Comparison of ENCODE assay signal across 29 cellular contexts in genomic region chr15:41996921-41997592, GRCh38. TPM values are rescaled to one million over a fixed set of nuclear protein-coding genes. Genes with fewer than 3 reads are reported as not detected.
"Had no signal": no experiment of that assay in that cellular context is flagged by ENCODE, and none has a peak within 500 bp of the region (broad histone marks: within the 10 kb centered on the region; RNA-seq: fewer than 3 reads in every experiment).

No MANE protein-coding gene starts in this region.

- H3K27me3 Mint-ChIP-seq: activated CD8-positive, alpha-beta T cell treated with anti-CD3 and anti-CD28 coated beads for 36 hours; activated naive CD4-positive, alpha-beta T cell treated with anti-CD3 and anti-CD28 coated beads, Interleukin-2, amount 50 U/mL, for 24 hours had no signal

- H2AFZ ChIP-seq: parathyroid adenoma had no signal

- ATAC-seq: activated CD8-positive, alpha-beta T cell treated with anti-CD3 and anti-CD28 coated beads for 36 hours; activated naive CD8-positive, alpha-beta T cell treated with anti-CD3 and anti-CD28 coated beads, Interleukin-2, amount 50 U/mL, for 24 hours; activated T-cell treated with anti-CD3 and anti-CD28 coated beads, Interleukin-2, amount 50 U/mL, for 4 hours; activated T-helper 17 cell treated with anti-CD3 and anti-CD28 coated beads, Interleukin-2, amount 50 U/mL, for 72 hours; foreskin keratinocyte; heart left ventricle had no signal

- H3K4me3 Mint-ChIP-seq: activated B cell treated with CpG ODN at 0.5 μM for 24 hours; activated CD8-positive, alpha-beta T cell treated with anti-CD3 and anti-CD28 coated beads for 36 hours; activated naive CD4-positive, alpha-beta T cell treated with anti-CD3 and anti-CD28 coated beads, Interleukin-2, amount 50 U/mL, for 24 hours; activated naive CD8-positive, alpha-beta T cell treated with anti-CD3 and anti-CD28 coated beads, Interleukin-2, amount 50 U/mL, for 24 hours; activated T-cell treated with anti-CD3 and anti-CD28 coated beads, Interleukin-2, amount 50 U/mL, for 4 hours; activated T-helper 17 cell treated with anti-CD3 and anti-CD28 coated beads, Interleukin-2, amount 50 U/mL, for 72 hours; endodermal cell; nephron had no signal

- H3K9me3 ChIP-seq: esophagus muscularis mucosa, heart left ventricle, left lung, right atrium auricular region, suprapubic skin, tibial artery had no signal

- H3K9ac ChIP-seq: parathyroid adenoma had no signal

- H3K27me3 ChIP-seq: left lung, right atrium auricular region, suprapubic skin, tibial artery had no signal

- H3K4me2 ChIP-seq: smooth muscle cell had no signal

- H3K36me3 Mint-ChIP-seq: activated naive CD4-positive, alpha-beta T cell treated with anti-CD3 and anti-CD28 coated beads, Interleukin-2, amount 50 U/mL, for 24 hours had no signal

- H3K4me1 ChIP-seq: esophagus muscularis mucosa, foreskin keratinocyte, parathyroid adenoma, suprapubic skin, tibial artery had no signal

- H3K79me2 ChIP-seq: parathyroid adenoma had no signal

- H3K4me3 ChIP-seq: esophagus muscularis mucosa, heart left ventricle, left lung, right atrium auricular region, smooth muscle cell, suprapubic skin, tibial artery had no signal

- H3K4me1 Mint-ChIP-seq: activated naive CD4-positive, alpha-beta T cell treated with anti-CD3 and anti-CD28 coated beads, Interleukin-2, amount 50 U/mL, for 24 hours; nephron had no signal

- H3K36me3 ChIP-seq: esophagus muscularis mucosa, heart left ventricle, left lung, right atrium auricular region, tibial artery had no signal

- DNase-seq: activated B cell treated with CpG ODN at 0.5 μM for 24 hours; activated CD4-positive, alpha-beta T cell treated with anti-CD3 and anti-CD28 coated beads, Interleukin-2, amount 50 U/mL, for 1 hour; activated CD8-positive, alpha-beta T cell treated with anti-CD3 and anti-CD28 coated beads for 36 hours; activated gamma-delta T cell treated with Interleukin-2 at 50 U/mL for 16 hours; activated naive CD8-positive, alpha-beta T cell treated with anti-CD3 and anti-CD28 coated beads, Interleukin-2, amount 50 U/mL, for 24 hours; activated T-cell treated with anti-CD3 and anti-CD28 coated beads, Interleukin-2, amount 50 U/mL, for 4 hours; amygdala; caudate nucleus; endodermal cell; foreskin keratinocyte; heart left ventricle; kidney glomerular epithelial cell; mammary epithelial cell; nucleus accumbens; stimulated activated CD4-positive, alpha-beta T cell treated with anti-CD3 and anti-CD28 coated beads, Interleukin-15, amount 100 ng/mL, for 24 hours; stimulated activated CD4-positive, alpha-beta T cell treated with anti-CD3 and anti-CD28 coated beads, Interleukin-2, amount 100 ng/mL, for 24 hours; stimulated activated naive CD4-positive, alpha-beta T cell; T-helper 2 cell; tibial artery had no signal

- H3K9me3 Mint-ChIP-seq: activated B cell treated with CpG ODN at 0.5 μM for 24 hours; activated CD8-positive, alpha-beta T cell treated with anti-CD3 and anti-CD28 coated beads for 36 hours; activated naive CD4-positive, alpha-beta T cell treated with anti-CD3 and anti-CD28 coated beads, Interleukin-2, amount 50 U/mL, for 24 hours; activated naive CD8-positive, alpha-beta T cell treated with anti-CD3 and anti-CD28 coated beads, Interleukin-2, amount 50 U/mL, for 24 hours; activated T-cell treated with anti-CD3 and anti-CD28 coated beads, Interleukin-2, amount 50 U/mL, for 4 hours; activated T-helper 17 cell treated with anti-CD3 and anti-CD28 coated beads, Interleukin-2, amount 50 U/mL, for 72 hours; endodermal cell; nephron had no signal

- H3K27ac Mint-ChIP-seq: activated B cell treated with CpG ODN at 0.5 μM for 24 hours; activated CD8-positive, alpha-beta T cell treated with anti-CD3 and anti-CD28 coated beads for 36 hours; activated naive CD4-positive, alpha-beta T cell treated with anti-CD3 and anti-CD28 coated beads, Interleukin-2, amount 50 U/mL, for 24 hours; activated naive CD8-positive, alpha-beta T cell treated with anti-CD3 and anti-CD28 coated beads, Interleukin-2, amount 50 U/mL, for 24 hours; activated T-helper 17 cell treated with anti-CD3 and anti-CD28 coated beads, Interleukin-2, amount 50 U/mL, for 72 hours; endodermal cell; nephron had no signal

- H3K27ac ChIP-seq: esophagus muscularis mucosa, foreskin keratinocyte, heart left ventricle, left lung, parathyroid adenoma, right atrium auricular region, suprapubic skin, tibial artery had no signal

RNA-seq across cellular contexts. Expression of gene PLA2G4E, which starts 23.8 kb away (rescaled TPM):
- total RNA-seq: activated B cell treated with CpG ODN at 0.5 μM for 24 hours; activated CD8-positive, alpha-beta T cell treated with anti-CD3 and anti-CD28 coated beads for 36 hours; activated T-cell treated with anti-CD3 and anti-CD28 coated beads, Interleukin-2, amount 50 U/mL, for 4 hours; endodermal cell; esophagus muscularis mucosa; pulmonary artery endothelial cell had no signal
- polyA plus RNA-seq: smooth muscle cell had no signal
